ENCODE assay signal across 8 cellular contexts in the genomic region with DNA sequence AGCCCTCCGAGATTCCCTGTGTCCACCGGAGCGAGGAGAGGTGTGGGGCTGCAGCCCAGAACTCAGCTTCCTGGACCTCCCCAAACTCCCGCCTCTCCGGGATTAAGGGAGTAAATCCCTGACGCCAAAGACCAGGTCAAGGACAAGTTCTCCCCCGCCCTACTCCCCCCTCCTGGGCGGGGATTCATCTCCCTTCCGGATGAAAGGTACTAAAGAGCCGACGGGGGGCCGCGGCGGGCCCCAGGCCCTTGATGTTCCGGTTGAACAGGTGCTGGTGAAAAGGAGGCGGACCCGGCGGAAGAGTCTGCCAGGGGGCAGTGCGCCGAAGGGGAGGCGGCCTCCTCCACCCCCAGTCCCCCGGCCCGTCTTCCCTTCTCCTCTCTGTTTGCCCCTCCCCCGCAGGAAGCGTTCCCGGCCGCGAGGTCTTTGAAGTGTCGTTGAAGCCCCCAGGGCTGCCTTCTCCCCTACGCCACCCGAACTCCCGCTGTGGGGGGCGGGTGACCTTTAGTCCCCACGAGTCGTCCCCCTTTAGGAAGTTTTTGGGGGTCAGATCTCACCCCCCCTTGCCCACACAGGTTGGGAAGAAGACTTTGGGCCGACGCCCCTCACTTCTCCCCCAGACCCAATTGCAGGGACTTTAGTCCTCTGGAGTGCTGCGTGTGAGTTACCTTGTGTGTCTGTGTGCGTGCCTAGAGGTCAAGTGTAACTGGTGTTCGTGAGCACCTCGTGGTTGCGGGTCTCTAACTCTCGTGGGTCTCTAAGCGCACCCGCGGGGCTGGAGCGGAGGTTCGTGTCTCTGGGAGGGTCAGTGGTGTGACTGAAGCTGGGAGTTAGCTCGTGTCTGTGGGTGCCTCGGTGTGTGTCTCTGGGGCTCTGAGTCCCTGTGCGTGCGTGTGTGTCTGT. TPM values are rescaled to one million over a fixed set of nuclear protein-coding genes. Genes with fewer than 3 reads are reported as not detected.
DNase-seq lines count a peak whose midpoint lies in the region; ATAC-seq lines count a peak whose summit lies in the region.

No MANE protein-coding gene starts in this region.

- H3K79me2 ChIP-seq in ACC112 (ENCODE audit: control insufficient read depth, insufficient read depth, low read length, unreplicated experiment), result peaks cover 29% of the 10 kb centered on the region

- H3K4me1 ChIP-seq in ACC112 (ENCODE audit: control insufficient read depth, insufficient read depth, low read length, unreplicated experiment), result peaks cover 13% of the 10 kb centered on the region

- DNase-seq in NCI-H2107 (lab: John Stamatoyannopoulos, UW), result peak; percentile 75
- peak; percentile 33 for DNase-seq in cerebellum (ENCODE audit: low spot score)
- peak; percentile 92 to 94 for DNase-seq in left colon
- DNase-seq in stimulated activated CD4-positive, alpha-beta T cell treated with anti-CD3 and anti-CD28 coated beads, Interleukin-2, amount 100 ng/mL, for 48 hours, result peak; percentile 78 to 81

- intact Hi-C loops in left colon (cut with DNase I, micrococcal nuclease), result no loop called here

- H3K27me3 ChIP-seq in ACC112 (ENCODE audit: insufficient read depth, low read length), result no peaks in the 10 kb centered on the region

- peak overlapping the region; percentile 54 for H2AFZ ChIP-seq in ACC112 (ENCODE audit: low read length, unreplicated experiment)

- no peaks in the 10 kb centered on the region for H3K36me3 ChIP-seq in ACC112 (ENCODE audit: insufficient read depth, low read length)

- peak overlapping the region; percentile 82 for H3K4me3 ChIP-seq in ACC112 (ENCODE audit: low read depth, low read length)

- ATAC-seq in GM19324 (IDR thresholded peaks at IDR 0.05; ENCODE audit: low FRiP score, unreplicated experiment) (peak; percentile 30), left colon (peak; percentile 59), GM19455 (IDR thresholded peaks at IDR 0.05; ENCODE audit: unreplicated experiment) (no peak)
- peak; percentile 8 to 10 for ATAC-seq in activated CD4-positive, CD25-positive, alpha-beta regulatory T cell treated with anti-CD3 and anti-CD28 coated beads, Interleukin-2, amount 50 U/mL, for 24 hours

- peak overlapping the region; percentile 70 for H3K27ac ChIP-seq in ACC112 (ENCODE audit: low read depth, low read length)

RNA-seq across cellular contexts. Expression of gene MLLT6, which starts 1.1 kb away (rescaled TPM):
- total RNA-seq in cerebellum, result 44.0 TPM
- total RNA-seq in left colon, result 10 to 100 TPM; 82.5 to 87.9 TPM

RNA-seq across cellular contexts. Expression of gene CISD3, which starts 26.1 kb away (rescaled TPM):
- total RNA-seq in cerebellum (0.91 TPM), left colon (10 to 100 TPM; 91.6 to 99.8 TPM)

RNA-seq across cellular contexts. Expression of gene EPOP, which starts 29.2 kb away (rescaled TPM):
- total RNA-seq in cerebellum (0.82 TPM), left colon (under 1 TPM; 0.22 to 0.46 TPM)

RNA-seq across cellular contexts. Expression of gene PCGF2, which starts 44.1 kb away (rescaled TPM):
- total RNA-seq in cerebellum, result 6.4 TPM
- 10 to 100 TPM; 41.1 to 53.7 TPM for total RNA-seq in left colon

RNA-seq across cellular contexts. Expression of gene PSMB3, which starts 48.5 kb away (rescaled TPM):
- total RNA-seq in cerebellum (73.9 TPM), left colon (100 to 1,000 TPM; 131 to 154 TPM)

Comparison
In these comparisons a context has a peak if more than half of its experiments do, and no peak if none do; other contexts are left out.
1. DNase-seq: peak in every context shown above with its lines; median percentile 93 in left colon; 80 in stimulated activated CD4-positive, alpha-beta T cell treated with anti-CD3 and anti-CD28 coated beads, Interleukin-2, amount 100 ng/mL, for 48 hours; 75 in NCI-H2107; 33 in cerebellum.
2. RNA of gene CISD3, which starts 26.1 kb away (total RNA-seq): 91.6 to 99.8 TPM in left colon; 0.91 TPM in cerebellum (single experiment); every median in the first group is over 10 times any median in the second.